ENCODE assay signal across 15 cellular contexts in the genomic region with DNA sequence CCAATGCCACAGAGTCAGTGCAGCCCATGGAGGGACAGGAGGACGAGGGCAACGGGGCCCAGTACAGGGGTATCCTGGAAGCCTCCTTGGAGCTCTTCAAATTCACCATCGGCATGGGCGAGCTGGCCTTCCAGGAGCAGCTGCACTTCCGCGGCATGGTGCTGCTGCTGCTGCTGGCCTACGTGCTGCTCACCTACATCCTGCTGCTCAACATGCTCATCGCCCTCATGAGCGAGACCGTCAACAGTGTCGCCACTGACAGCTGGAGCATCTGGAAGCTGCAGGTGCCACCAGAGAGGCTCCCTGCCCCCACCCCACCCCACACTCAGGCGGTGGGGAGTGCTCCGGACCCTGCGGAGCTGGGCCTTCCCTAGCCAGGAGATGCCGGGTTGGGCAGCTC. TPM values are rescaled to one million over a fixed set of nuclear protein-coding genes. Genes with fewer than 3 reads are reported as not detected.
DNase-seq lines count a peak whose midpoint lies in the region; ATAC-seq, FAIRE-seq and TF ChIP-seq lines count a peak whose summit lies in the region.
"Had no signal": no experiment of that assay in that cellular context is flagged by ENCODE, and none has a peak within 500 bp of the region (broad histone marks: within the 10 kb centered on the region; RNA-seq: fewer than 3 reads in every experiment).

No MANE protein-coding gene starts in this region.

- H3K36me3 Mint-ChIP-seq in stimulated activated naive B cell treated with anti-CD40 and anti-IgM and Interleukin-4, amounts not matched to agents 10 μg/mL and 1 μg/mL and 100 μg/mL, for 72 hours: peaks cover 38 to 53% of the 10 kb centered on the region in 2 donors

- H3K9me3 Mint-ChIP-seq in stimulated activated naive B cell treated with anti-CD40 and anti-IgM and Interleukin-4, amounts not matched to agents 10 μg/mL and 1 μg/mL and 100 μg/mL, for 72 hours: no peaks in the 10 kb centered on the region
- H3K9me3 Mint-ChIP-seq: CD8-positive, alpha-beta T cell had no signal

- H3K27ac Mint-ChIP-seq in stimulated activated naive B cell treated with anti-CD40 and anti-IgM and Interleukin-4, amounts not matched to agents 10 μg/mL and 1 μg/mL and 100 μg/mL, for 72 hours: peak overlapping the region; percentile 28

- DNase-seq in HTR-8/SVneo (ENCODE audit: insufficient read length, low spot score) (no peak), NCI-H510A treated with DMSO at 0.1 percent for 48 hours (lab: John Stamatoyannopoulos, UW) (peak; percentile 65), ecto neural progenitor cell (ENCODE audit: low spot score) (peak; percentile 50), lower lobe of right lung (no peak), NCI-H2081 (lab: John Stamatoyannopoulos, UW) (no peak)
- DNase-seq in stimulated activated naive B cell treated with anti-CD40 and anti-IgM and Interleukin-4, amounts not matched to agents 10 μg/mL and 1 μg/mL and 100 μg/mL, for 72 hours: no peak
- DNase-seq: CD8-positive, alpha-beta T cell; COR-L47; DND-41; GDM1 had no signal

- peak; percentile 80 for FAIRE-seq in HTR-8/SVneo (lab: Jason Lieb, UNC)
- FAIRE-seq: A549, GM12892 had no signal

- no peaks in the 10 kb centered on the region for H3K27me3 ChIP-seq in lower lobe of right lung (ENCODE audit: low read depth)

- peaks cover 45% of the 10 kb centered on the region for H3K36me3 ChIP-seq in lower lobe of right lung

- H3K9me3 ChIP-seq in lower lobe of right lung: no peaks in the 10 kb centered on the region
- H3K9me3 ChIP-seq: A549 had no signal

- no peak overlapping the region for H3K4me3 ChIP-seq in lower lobe of right lung
- H3K4me3 ChIP-seq: A549 had no signal

- no peak overlapping the region for H3K27ac ChIP-seq in lower lobe of right lung
- H3K27ac ChIP-seq: A549 had no signal

- no peak overlapping the region for H3K4me3 Mint-ChIP-seq in stimulated activated naive B cell treated with anti-CD40 and anti-IgM and Interleukin-4, amounts not matched to agents 10 μg/mL and 1 μg/mL and 100 μg/mL, for 72 hours
- H3K4me3 Mint-ChIP-seq: CD14-positive monocyte; CD8-positive, alpha-beta T cell had no signal

- no peak for ATAC-seq in stimulated activated naive B cell treated with anti-CD40 and anti-IgM and Interleukin-4, amounts not matched to agents 10 μg/mL and 1 μg/mL and 100 μg/mL, for 72 hours (replicated peaks)
- no peak for ATAC-seq in lower lobe of right lung
- no peak for ATAC-seq in GM19351 (IDR thresholded peaks at IDR 0.05; ENCODE audit: unreplicated experiment)
- ATAC-seq: A549; CD8-positive, alpha-beta T cell; HCT116 had no signal

- H3K27me3 Mint-ChIP-seq in stimulated activated naive B cell treated with anti-CD40 and anti-IgM and Interleukin-4, amounts not matched to agents 10 μg/mL and 1 μg/mL and 100 μg/mL, for 72 hours: no peaks in the 10 kb centered on the region

- peaks cover 13 to 22% of the 10 kb centered on the region in 2 donors for H3K4me1 Mint-ChIP-seq in stimulated activated naive B cell treated with anti-CD40 and anti-IgM and Interleukin-4, amounts not matched to agents 10 μg/mL and 1 μg/mL and 100 μg/mL, for 72 hours

- peaks cover 4% of the 10 kb centered on the region for H3K4me1 ChIP-seq in lower lobe of right lung

- no peak for TF ChIP-seq CTCF in lower lobe of right lung (IDR thresholded peaks at IDR 0.05)

- intact Hi-C loops in lower lobe of right lung (cut with DNase I): no loop called here

RNA-seq across cellular contexts. Expression of a gene that starts 16.6 kb away (rescaled TPM):
- 120 TPM for total RNA-seq in lower lobe of right lung

RNA-seq across cellular contexts. Expression of a gene that starts 51.1 kb away (rescaled TPM):
- 1,803 TPM for total RNA-seq in lower lobe of right lung

RNA-seq across cellular contexts. Expression of a gene that starts 60.0 kb away (rescaled TPM):
- total RNA-seq in lower lobe of right lung: 3.8 TPM

Comparison
In these comparisons a context has a peak if more than half of its experiments do, and no peak if none do; other contexts are left out.
1. DNase-seq: peak in NCI-H510A treated with DMSO at 0.1 percent for 48 hours (single experiment) and ecto neural progenitor cell (single experiment); none in HTR-8/SVneo (single experiment), stimulated activated naive B cell treated with anti-CD40 and anti-IgM and Interleukin-4, amounts not matched to agents 10 μg/mL and 1 μg/mL and 100 μg/mL, for 72 hours (single experiment), lower lobe of right lung (single experiment) and NCI-H2081 (0 of 2).